ENCODE assay signal across 13 cellular contexts in the genomic region with DNA sequence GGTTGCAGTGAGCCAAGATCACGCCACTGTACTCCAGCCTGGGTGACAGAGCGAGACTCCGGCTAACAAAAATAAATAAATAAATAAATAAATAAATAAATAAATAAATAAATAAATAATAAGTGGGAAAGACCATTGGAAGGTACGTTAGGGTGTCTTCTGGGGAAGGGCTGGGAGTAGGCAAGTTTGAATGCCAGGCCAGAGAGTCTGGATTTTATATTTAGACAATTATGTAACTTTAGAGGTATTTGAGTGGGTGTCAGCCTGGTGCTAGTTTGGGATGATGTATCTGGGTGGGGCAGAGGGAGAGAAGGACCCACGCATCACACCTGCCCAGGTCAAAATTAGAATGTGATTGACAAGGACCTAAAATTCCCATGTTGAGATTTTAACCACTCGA.
DNase-seq lines count a peak whose midpoint lies in the region; ATAC-seq, FAIRE-seq and TF ChIP-seq lines count a peak whose summit lies in the region.
"Had no signal": no experiment of that assay in that cellular context is flagged by ENCODE, and none has a peak within 500 bp of the region (broad histone marks: within the 10 kb centered on the region; RNA-seq: fewer than 3 reads in every experiment).

No MANE protein-coding gene starts in this region.

- peak overlapping the region; percentile 59; the same call in 1 of the 2 replicates for H2AFZ ChIP-seq in PC-3 (ENCODE audit: low read length)

- FAIRE-seq in A204.1 (lab: Jason Lieb, UNC) = peak; percentile 74
- FAIRE-seq: islet of Langerhans had no signal

- H3K4me2 ChIP-seq in PC-3 (ENCODE audit: low read length) = peak overlapping the region; percentile 42

- TF ChIP-seq CTCF in PC-3 (conservative IDR thresholded peaks at IDR 0.05; ENCODE audit: low read depth, low read length) = no peak

- H3K27me3 ChIP-seq in PC-3 (ENCODE audit: low read length) (no peaks in the 10 kb centered on the region), muscle layer of colon (ENCODE audit: control insufficient read depth in 1 of 2, insufficient read depth in 2 of 2, low read length in 2 of 2) (no peaks in the 10 kb centered on the region), H7 (ENCODE audit: control insufficient read depth, insufficient read depth, low read length) (no peaks in the 10 kb centered on the region)
- H3K27me3 ChIP-seq: transverse colon had no signal

- no peak overlapping the region for H3K9ac ChIP-seq in PC-3 (ENCODE audit: low read length)
- no peak overlapping the region for H3K9ac ChIP-seq in muscle layer of colon (ENCODE audit: low read length)

- H3K79me2 ChIP-seq in PC-3 (ENCODE audit: low read length) = no peaks in the 10 kb centered on the region

- intact Hi-C loops in PC-3 (cut with micrococcal nuclease) = loop anchor here (1.0 kb wide), 1 partner anchor 107 kb away; no protein-coding TSS in a partner anchor

- no TSS peak for BruUV-seq in PC-3 (replicated peaks; lab: Mats Ljungman, UMichigan)

- H3K4me1 ChIP-seq in PC-3 (ENCODE audit: insufficient read depth, low read length) (peaks cover 10% of the 10 kb centered on the region), muscle layer of colon (ENCODE audit: insufficient read depth, low read length) (peaks cover 17% of the 10 kb centered on the region)
- H3K4me1 ChIP-seq: prostate gland had no signal

- H3F3A ChIP-seq in PC-3 (ENCODE audit: low read length, unreplicated experiment) = no peaks in the 10 kb centered on the region

- H3K9me3 ChIP-seq in PC-3 (ENCODE audit: low read length) (no peaks in the 10 kb centered on the region), muscle layer of colon (ENCODE audit: low read length) (no peaks in the 10 kb centered on the region)
- H3K9me3 ChIP-seq: prostate gland, transverse colon had no signal

- CTCF ChIA-PET in PC-3 (lab: Charles Lee) = interaction anchor here (0.6 to 1.1 kb wide), 8 partner anchors 25 to 304 kb away, joined by 3 to 17 read pairs (median 4); a partner anchor contains a TSS

- H3K4me3 ChIP-seq in PC-3 (ENCODE audit: low read length) (no peak overlapping the region), muscle layer of colon (ENCODE audit: low read depth in 1 of 2, low read length in 2 of 2) (peak overlapping the region in 1 of 2 donors; percentile 51), H7 (ENCODE audit: insufficient read depth, low read depth, low read length) (no peak overlapping the region)
- H3K4me3 ChIP-seq: prostate gland, transverse colon had no signal

- ATAC-seq in PC-3 (no peak), GM18867 (IDR thresholded peaks at IDR 0.05; ENCODE audit: unreplicated experiment) (no peak)

- H3K36me3 ChIP-seq in PC-3 (ENCODE audit: low read depth, low read length) (no peaks in the 10 kb centered on the region), muscle layer of colon (ENCODE audit: insufficient read depth, low read length) (no peaks in the 10 kb centered on the region), H7 (replicated peaks; ENCODE audit: control insufficient read depth, insufficient read depth, low read length) (no peaks in the 10 kb centered on the region)
- H3K36me3 ChIP-seq: prostate gland, transverse colon had no signal

- H4K20me1 ChIP-seq in PC-3 (ENCODE audit: low read length) = no peaks in the 10 kb centered on the region

- POLR2A ChIA-PET in PC-3 (lab: Charles Lee; ENCODE audit: unreplicated experiment) = interaction anchor here (0.6 to 1.0 kb wide), 3 partner anchors 100 to 120 kb away, joined by 3 to 4 read pairs (median 3); no protein-coding TSS in a partner anchor

- H3K27ac ChIP-seq in PC-3 (ENCODE audit: low read length) (no peak overlapping the region), muscle layer of colon (ENCODE audit: low read depth, low read length) (peak overlapping the region; percentile 6)
- H3K27ac ChIP-seq: prostate gland, VCaP had no signal

- H3K9me2 ChIP-seq in PC-3 (replicated peaks; ENCODE audit: low read length) = no peaks in the 10 kb centered on the region

- no peak for DNase-seq in PC-3
- DNase-seq in dedifferentiated amniotic fluid mesenchymal stem cell (ENCODE audit: extremely low spot score) = peak; percentile 40
- no peak for DNase-seq in SK-N-DZ (ENCODE audit: low spot score)
- no peak for DNase-seq in H7
- no peak for DNase-seq in SIG-M5 treated with dmso at 0.1 percent for 504 hours (lab: John Stamatoyannopoulos, UW; ENCODE audit: unreplicated experiment)
- DNase-seq: NCI-H226 had no signal
